In genomic region chr15:66293085-66293418, GRCh38 we compare ENCODE assay signal across 8 cellular contexts. TPM values are rescaled to one million over a fixed set of nuclear protein-coding genes. Genes with fewer than 3 reads are reported as not detected.
DNase-seq lines count a peak whose midpoint lies in the region; ATAC-seq, FAIRE-seq and TF ChIP-seq lines count a peak whose summit lies in the region.

No MANE protein-coding gene starts in this region.

- peak overlapping the region; percentile 86 for H2AFZ ChIP-seq in astrocyte (ENCODE audit: low read depth, low read length)

- H3K9me3 ChIP-seq in astrocyte (ENCODE audit: insufficient read depth, low read depth, low read length) (no peaks in the 10 kb centered on the region), left lung (no peaks in the 10 kb centered on the region), tibial artery (no peaks in the 10 kb centered on the region)

- H3K9ac ChIP-seq in astrocyte (ENCODE audit: low read length): peak overlapping the region; percentile 77

- no peak for TF ChIP-seq CTCF in astrocyte (IDR thresholded peaks at IDR 0.05; ENCODE audit: insufficient read depth, low read depth, low read length)
- TF ChIP-seq CTCF in left lung (IDR thresholded peaks at IDR 0.05): no peak
- no peak for TF ChIP-seq CTCF in tibial artery (IDR thresholded peaks at IDR 0.05)

- DNase-seq in activated CD8-positive, alpha-beta memory T cell treated with anti-CD3 and anti-CD28 coated beads, Interleukin-2, amount 10 ng/mL, durations not matched to agents 7 days and 5 days: no peak
- DNase-seq in activated CD8-positive, alpha-beta memory T cell treated with anti-CD3 and anti-CD28 coated beads, Interleukin-2, amount 50 U/mL, for 48 hours: no peak
- no peak for DNase-seq in astrocyte (ENCODE audit: low read depth)
- no peak for DNase-seq in left lung
- DNase-seq in tibial artery: no peak
- DNase-seq in SIG-M5 (lab: John Stamatoyannopoulos, UW): no peak
- DNase-seq in NAMALWA (ENCODE audit: low spot score): no peak

- H3K4me1 ChIP-seq in astrocyte (ENCODE audit: insufficient read depth, low read length) (peaks cover 17% of the 10 kb centered on the region), left lung (peaks cover 6 to 38% of the 10 kb centered on the region in 2 donors), tibial artery (peaks cover 0 to 31% (median 19%) of the 10 kb centered on the region in 4 donors)

- H3K27me3 ChIP-seq in astrocyte (ENCODE audit: insufficient read depth, low read length) (no peaks in the 10 kb centered on the region), left lung (no peaks in the 10 kb centered on the region), tibial artery (no peaks in the 10 kb centered on the region)

- H3K27ac ChIP-seq in astrocyte (ENCODE audit: low read depth, low read length): peak overlapping the region; percentile 31
- H3K27ac ChIP-seq in left lung: peak overlapping the region; percentile 91 to 92
- H3K27ac ChIP-seq in tibial artery: peak overlapping the region; percentile 92 to 95

- H3K36me3 ChIP-seq in astrocyte (ENCODE audit: insufficient read depth, low read length) (no peaks in the 10 kb centered on the region), left lung (no peaks in the 10 kb centered on the region), tibial artery (peaks cover 0 to 5% (median 0%) of the 10 kb centered on the region in 3 donors)

- no peak for FAIRE-seq in astrocyte (lab: Jason Lieb, UNC)

- no peaks in the 10 kb centered on the region for H3K79me2 ChIP-seq in astrocyte (ENCODE audit: insufficient read depth, low read length)

- H4K20me1 ChIP-seq in astrocyte (ENCODE audit: insufficient read depth, low read length): no peaks in the 10 kb centered on the region

- CTCF ChIA-PET in activated CD8-positive, alpha-beta memory T cell treated with anti-CD3 and anti-CD28 coated beads, Interleukin-2, amount 10 ng/mL, durations not matched to agents 7 days and 5 days (lab: Charles Lee): interaction anchor here (0.8 to 2.4 kb wide), 7 partner anchors 9 to 213 kb away, joined by 3 to 23 read pairs (median 5); partner anchors contain the start of gene SNAPC5

- peaks cover 39% of the 10 kb centered on the region for H3K4me1 Mint-ChIP-seq in activated CD8-positive, alpha-beta memory T cell treated with anti-CD3 and anti-CD28 coated beads, Interleukin-2, amount 10 ng/mL, durations not matched to agents 7 days and 5 days
- peaks cover 15% of the 10 kb centered on the region for H3K4me1 Mint-ChIP-seq in astrocyte (ENCODE audit: low read depth, unreplicated experiment)

- intact Hi-C loops in left lung (cut with DNase I): no loop called here
- intact Hi-C loops in tibial artery (cut with DNase I; ENCODE audit: low total_unique reads): no loop called here

- H3K4me3 ChIP-seq in astrocyte (ENCODE audit: insufficient read depth, low read depth, low read length) (peak overlapping the region; percentile 65), left lung (peak overlapping the region; percentile 60 to 69), tibial artery (peak overlapping the region; percentile 71 to 83)

- no peaks in the 10 kb centered on the region for H3K27me3 Mint-ChIP-seq in activated CD8-positive, alpha-beta memory T cell treated with anti-CD3 and anti-CD28 coated beads, Interleukin-2, amount 10 ng/mL, durations not matched to agents 7 days and 5 days
- no peaks in the 10 kb centered on the region for H3K27me3 Mint-ChIP-seq in astrocyte (ENCODE audit: low read depth, unreplicated experiment)

- no peaks in the 10 kb centered on the region for H3K9me3 Mint-ChIP-seq in activated CD8-positive, alpha-beta memory T cell treated with anti-CD3 and anti-CD28 coated beads, Interleukin-2, amount 10 ng/mL, durations not matched to agents 7 days and 5 days (ENCODE audit: low read depth)
- H3K9me3 Mint-ChIP-seq in astrocyte (ENCODE audit: unreplicated experiment): no peaks in the 10 kb centered on the region

- H3K4me2 ChIP-seq in astrocyte (ENCODE audit: low read length): peak overlapping the region; percentile 83

- peak overlapping the region; percentile 77 for H3K4me3 Mint-ChIP-seq in activated CD8-positive, alpha-beta memory T cell treated with anti-CD3 and anti-CD28 coated beads, Interleukin-2, amount 10 ng/mL, durations not matched to agents 7 days and 5 days
- H3K4me3 Mint-ChIP-seq in astrocyte (ENCODE audit: unreplicated experiment): peak overlapping the region; percentile 77

- no peak for ATAC-seq in activated CD8-positive, alpha-beta memory T cell treated with anti-CD3 and anti-CD28 coated beads, Interleukin-2, amount 10 ng/mL, durations not matched to agents 7 days and 5 days
- ATAC-seq in left lung: no peak
- ATAC-seq in GM21526 (IDR thresholded peaks at IDR 0.05; ENCODE audit: low FRiP score, unreplicated experiment): no peak

- peaks cover 11% of the 10 kb centered on the region for H3K36me3 Mint-ChIP-seq in activated CD8-positive, alpha-beta memory T cell treated with anti-CD3 and anti-CD28 coated beads, Interleukin-2, amount 10 ng/mL, durations not matched to agents 7 days and 5 days
- no peaks in the 10 kb centered on the region for H3K36me3 Mint-ChIP-seq in astrocyte (ENCODE audit: low read depth, unreplicated experiment)

- H3K27ac Mint-ChIP-seq in activated CD8-positive, alpha-beta memory T cell treated with anti-CD3 and anti-CD28 coated beads, Interleukin-2, amount 10 ng/mL, durations not matched to agents 7 days and 5 days: peak overlapping the region; percentile 85
- no peak overlapping the region for H3K27ac Mint-ChIP-seq in astrocyte (ENCODE audit: unreplicated experiment)

RNA-seq across cellular contexts. Expression of gene DIS3L, which starts 0.3 kb away (rescaled TPM):
- 10 to 100 TPM; 20.7 to 22.9 TPM for total RNA-seq in activated CD8-positive, alpha-beta memory T cell treated with anti-CD3 and anti-CD28 coated beads, Interleukin-2, amount 10 ng/mL, durations not matched to agents 7 days and 5 days
- 6.9 and 8.1 TPM in 2 replicates for total RNA-seq in astrocyte
- 10 to 100 TPM; 23.8 to 26.9 TPM for total RNA-seq in left lung

RNA-seq across cellular contexts. Expression of gene MEGF11, which starts 39.5 kb away (rescaled TPM):
- total RNA-seq in activated CD8-positive, alpha-beta memory T cell treated with anti-CD3 and anti-CD28 coated beads, Interleukin-2, amount 10 ng/mL, durations not matched to agents 7 days and 5 days: not detected
- total RNA-seq in astrocyte: 0.16 and 0.29 TPM in 2 replicates
- 1 to 10 TPM in 1 of 2 donors, not detected in 1; 2.6 TPM for total RNA-seq in left lung

Comparison
In these comparisons a context has a peak if more than half of its experiments do, and no peak if none do; other contexts are left out.
1. H3K27ac ChIP-seq: peak in every context shown above with its lines; median percentile 94 in tibial artery; 92 in left lung; 31 in astrocyte.